13 cellular contexts compared by ENCODE assay signal in genomic region chr4:142566780-142567179, GRCh38.
DNase-seq lines count a peak whose midpoint lies in the region; ATAC-seq and TF ChIP-seq lines count a peak whose summit lies in the region.
"Had no signal": no experiment of that assay in that cellular context is flagged by ENCODE, and none has a peak within 500 bp of the region (broad histone marks: within the 10 kb centered on the region; RNA-seq: fewer than 3 reads in every experiment).

No MANE protein-coding gene starts in this region.

- H3K9me3 Mint-ChIP-seq in activated naive CD4-positive, alpha-beta T cell treated with anti-CD3 and anti-CD28 coated beads, Interleukin-2, amount 10 ng/mL, durations not matched to agents 7 days and 5 days = peaks cover 2% of the 10 kb centered on the region
- H3K9me3 Mint-ChIP-seq in activated CD8-positive, alpha-beta T cell treated with anti-CD3 and anti-CD28 coated beads for 36 hours = no peaks in the 10 kb centered on the region

- 62 to 71% (median 68%) methylated on average over 4 of the region's 4 CpGs for WGBS in stomach, 5 donors

- no peak for TF ChIP-seq EP300 in stomach (IDR thresholded peaks at IDR 0.05)

- no peak overlapping the region for H3K9ac ChIP-seq in endocrine pancreas (ENCODE audit: control insufficient read depth, insufficient read depth, low read length)

- H3K27me3 ChIP-seq in endocrine pancreas (ENCODE audit: control insufficient read depth, insufficient read depth, low read length) = no peaks in the 10 kb centered on the region
- H3K27me3 ChIP-seq in stomach = no peaks in the 10 kb centered on the region
- H3K27me3 ChIP-seq: MG63 had no signal

- no peaks in the 10 kb centered on the region for H3K36me3 ChIP-seq in endocrine pancreas (ENCODE audit: control insufficient read depth, insufficient read depth, low read length)
- no peaks in the 10 kb centered on the region for H3K36me3 ChIP-seq in stomach
- H3K36me3 ChIP-seq: MG63 had no signal

- ATAC-seq in activated CD8-positive, alpha-beta T cell treated with anti-CD3 and anti-CD28 coated beads for 36 hours = peak; percentile 34
- ATAC-seq: Right ventricle myocardium inferior had no signal

- H3K9me3 ChIP-seq in endocrine pancreas (ENCODE audit: control insufficient read depth, low read length) (no peaks in the 10 kb centered on the region), stomach (no peaks in the 10 kb centered on the region)
- H3K9me3 ChIP-seq: MG63 had no signal

- TF ChIP-seq POLR2A in stomach (IDR thresholded peaks at IDR 0.05) = no peak

- H3K4me3 ChIP-seq in endocrine pancreas (ENCODE audit: control insufficient read depth, insufficient read depth, low read length) (peak overlapping the region; percentile 1), stomach (peak overlapping the region in 2 of 4 donors; percentile 14 to 21)
- H3K4me3 ChIP-seq: MG63 had no signal

- POLR2A ChIA-PET in activated CD8-positive, alpha-beta T cell treated with anti-CD3 and anti-CD28 coated beads for 36 hours (lab: Charles Lee) = interaction anchor here (0.6 to 2.6 kb wide), 3 partner anchors 10 to 160 kb away, joined by 3 to 13 read pairs (median 4); no protein-coding TSS in a partner anchor

- H3K4me1 ChIP-seq in endocrine pancreas (ENCODE audit: control insufficient read depth, insufficient read depth, low read length) (peaks cover 9% of the 10 kb centered on the region), stomach (peaks cover 0 to 35% (median 21%) of the 10 kb centered on the region in 4 donors)

- no peak for TF ChIP-seq CTCF in activated CD8-positive, alpha-beta T cell treated with anti-CD3 and anti-CD28 coated beads for 36 hours (IDR thresholded peaks at IDR 0.05)
- TF ChIP-seq CTCF in stomach (IDR thresholded peaks at IDR 0.05) = no peak

- intact Hi-C loops in activated CD8-positive, alpha-beta T cell treated with anti-CD3 and anti-CD28 coated beads for 36 hours (cut with micrococcal nuclease) = loop anchor here (5.0 kb wide), 1 partner anchor 159 kb away; no protein-coding TSS in a partner anchor
- intact Hi-C loops in stomach (cut with DNase I; ENCODE audit: low total_unique reads) = no loop called here

- peak overlapping the region; percentile 90 for H3K27ac Mint-ChIP-seq in activated naive CD4-positive, alpha-beta T cell treated with anti-CD3 and anti-CD28 coated beads, Interleukin-2, amount 10 ng/mL, durations not matched to agents 7 days and 5 days
- H3K27ac Mint-ChIP-seq in activated CD8-positive, alpha-beta T cell treated with anti-CD3 and anti-CD28 coated beads for 36 hours = peak overlapping the region; percentile 76

- H3K4me3 Mint-ChIP-seq in activated naive CD4-positive, alpha-beta T cell treated with anti-CD3 and anti-CD28 coated beads, Interleukin-2, amount 10 ng/mL, durations not matched to agents 7 days and 5 days = peak overlapping the region; percentile 80
- peak overlapping the region; percentile 65 for H3K4me3 Mint-ChIP-seq in activated CD8-positive, alpha-beta T cell treated with anti-CD3 and anti-CD28 coated beads for 36 hours

- H3K27me3 Mint-ChIP-seq in activated naive CD4-positive, alpha-beta T cell treated with anti-CD3 and anti-CD28 coated beads, Interleukin-2, amount 10 ng/mL, durations not matched to agents 7 days and 5 days = no peaks in the 10 kb centered on the region
- no peaks in the 10 kb centered on the region for H3K27me3 Mint-ChIP-seq in activated CD8-positive, alpha-beta T cell treated with anti-CD3 and anti-CD28 coated beads for 36 hours

- peaks cover 18% of the 10 kb centered on the region for H3K36me3 Mint-ChIP-seq in activated naive CD4-positive, alpha-beta T cell treated with anti-CD3 and anti-CD28 coated beads, Interleukin-2, amount 10 ng/mL, durations not matched to agents 7 days and 5 days
- H3K36me3 Mint-ChIP-seq in activated CD8-positive, alpha-beta T cell treated with anti-CD3 and anti-CD28 coated beads for 36 hours (ENCODE audit: low read depth) = no peaks in the 10 kb centered on the region

- H3K4me1 Mint-ChIP-seq in activated naive CD4-positive, alpha-beta T cell treated with anti-CD3 and anti-CD28 coated beads, Interleukin-2, amount 10 ng/mL, durations not matched to agents 7 days and 5 days = peaks cover 66% of the 10 kb centered on the region
- peaks cover 27% of the 10 kb centered on the region for H3K4me1 Mint-ChIP-seq in activated CD8-positive, alpha-beta T cell treated with anti-CD3 and anti-CD28 coated beads for 36 hours (ENCODE audit: low read depth)

- CTCF ChIA-PET in activated naive CD4-positive, alpha-beta T cell treated with anti-CD3 and anti-CD28 coated beads, Interleukin-2, amount 10 ng/mL, durations not matched to agents 7 days and 5 days (lab: Charles Lee) = interaction anchor here (0.7 to 4.7 kb wide), 14 partner anchors 11 to 439 kb away, joined by 3 to 76 read pairs (median 4); no protein-coding TSS in a partner anchor
- CTCF ChIA-PET in activated CD8-positive, alpha-beta T cell treated with anti-CD3 and anti-CD28 coated beads for 36 hours (lab: Charles Lee) = interaction anchor here (0.6 to 2.0 kb wide), 6 partner anchors 10 to 215 kb away, joined by 4 to 9 read pairs (median 6); no protein-coding TSS in a partner anchor

- no peak for DNase-seq in activated naive CD4-positive, alpha-beta T cell treated with anti-CD3 and anti-CD28 coated beads, Interleukin-2, amount 10 ng/mL, durations not matched to agents 7 days and 5 days
- DNase-seq in activated naive CD4-positive, alpha-beta T cell (lab: John Stamatoyannopoulos, UW) = no peak
- no peak for DNase-seq in activated CD8-positive, alpha-beta T cell treated with anti-CD3 and anti-CD28 coated beads for 36 hours
- DNase-seq in stomach (no peak), pons (ENCODE audit: low spot score) (no peak)
- DNase-seq in effector CD8-positive, alpha-beta T cell (lab: John Stamatoyannopoulos, UW) = no peak
- DNase-seq in NK-92 treated with Interleukin-12 subunit alpha and Interleukin-12 subunit beta, amount 100 ng/mL, for 24 hours (lab: John Stamatoyannopoulos, UW) = no peak
- DNase-seq: cortex of kidney, left ventricle myocardium superior, MG63, T1000 had no signal

- H3K27ac ChIP-seq in stomach = peak overlapping the region in 4 of 5 donors; percentile 70 to 83 (median 83)
